Comparison of ENCODE assay signal across 9 cellular contexts in the genomic region with DNA sequence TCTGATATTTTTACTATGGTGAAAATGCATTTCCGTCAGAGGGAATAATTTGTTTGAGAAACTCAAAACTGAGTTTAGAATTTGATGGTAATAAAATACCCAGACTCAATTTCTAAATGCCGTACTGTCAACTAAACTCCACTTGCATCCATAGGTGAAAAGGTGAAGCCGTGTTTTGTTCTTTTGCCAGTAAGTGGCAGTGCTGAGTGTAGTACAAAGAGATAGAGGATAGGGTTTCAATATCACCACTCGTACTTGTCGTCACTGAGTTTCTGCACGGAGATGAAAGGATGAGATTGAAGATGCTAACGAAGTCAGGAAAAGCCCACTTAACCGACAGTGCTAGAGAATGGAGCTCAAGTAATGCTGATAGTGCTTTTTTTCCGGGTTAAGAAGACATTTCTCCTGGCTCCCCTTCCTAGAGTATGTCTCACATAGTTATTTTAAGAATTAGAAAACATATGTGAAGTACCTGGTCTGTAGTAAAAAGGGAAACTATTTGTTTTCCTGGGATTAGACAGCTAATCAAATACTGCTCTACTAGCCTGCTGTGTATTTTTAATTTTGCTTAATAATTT.
DNase-seq lines count a peak whose midpoint lies in the region; ATAC-seq and TF ChIP-seq lines count a peak whose summit lies in the region.
"Had no signal": no experiment of that assay in that cellular context is flagged by ENCODE, and none has a peak within 500 bp of the region (broad histone marks: within the 10 kb centered on the region; RNA-seq: fewer than 3 reads in every experiment).

No MANE protein-coding gene starts in this region.

- no peaks in the 10 kb centered on the region for H3K36me3 Mint-ChIP-seq in MCF 10A (ENCODE audit: insufficient read depth, unreplicated experiment)
- H3K36me3 Mint-ChIP-seq in stimulated activated effector memory CD8-positive, alpha-beta T cell treated with anti-CD3 and anti-CD28 coated beads, Interleukin-12 subunit alpha, Interleukin-12 subunit beta, amount 100 ng/mL, for 72 hours, result no peaks in the 10 kb centered on the region

- no peaks in the 10 kb centered on the region for H3K9me3 Mint-ChIP-seq in MCF 10A (ENCODE audit: unreplicated experiment)
- H3K9me3 Mint-ChIP-seq in stimulated activated effector memory CD8-positive, alpha-beta T cell treated with anti-CD3 and anti-CD28 coated beads, Interleukin-12 subunit alpha, Interleukin-12 subunit beta, amount 100 ng/mL, for 72 hours, result no peaks in the 10 kb centered on the region

- TF ChIP-seq POLR2A in breast epithelium (IDR thresholded peaks at IDR 0.05) (no peak), tibial nerve (IDR thresholded peaks at IDR 0.05) (no peak), erythroblast (IDR thresholded peaks at IDR 0.05; ENCODE audit: low read length) (no peak)

- H3K9me3 ChIP-seq in breast epithelium (no peaks in the 10 kb centered on the region), tibial nerve (no peaks in the 10 kb centered on the region), psoas muscle (no peaks in the 10 kb centered on the region)
- H3K9me3 ChIP-seq: Caco-2 had no signal

- CTCF ChIA-PET in MCF 10A (lab: Yijun Ruan, JAX), result interaction anchor here (0.7 to 1.6 kb wide), 12 partner anchors 10 to 1728 kb away, joined by 3 to 8 read pairs (median 4); a partner anchor contains a TSS

- H3K36me3 ChIP-seq in breast epithelium (no peaks in the 10 kb centered on the region), tibial nerve (no peaks in the 10 kb centered on the region), psoas muscle (ENCODE audit: insufficient read depth in 1 of 2, low read depth in 1 of 2) (no peaks in the 10 kb centered on the region)

- H3K27ac Mint-ChIP-seq in MCF 10A (ENCODE audit: low read depth, unreplicated experiment), result no peak overlapping the region
- no peak overlapping the region for H3K27ac Mint-ChIP-seq in stimulated activated effector memory CD8-positive, alpha-beta T cell treated with anti-CD3 and anti-CD28 coated beads, Interleukin-12 subunit alpha, Interleukin-12 subunit beta, amount 100 ng/mL, for 72 hours

- H3K4me3 ChIP-seq in breast epithelium (no peak overlapping the region), tibial nerve (no peak overlapping the region), psoas muscle (no peak overlapping the region)

- 52 to 54% methylated on average over 9 of the region's 9 CpGs for WGBS in tibial nerve, 2 donors
- WGBS in psoas muscle, 3 donors, result 19 to 20% (median 20%) methylated on average over 9 of the region's 9 CpGs

- H3K27me3 ChIP-seq in breast epithelium, result no peaks in the 10 kb centered on the region
- H3K27me3 ChIP-seq in tibial nerve, result no peaks in the 10 kb centered on the region
- no peaks in the 10 kb centered on the region for H3K27me3 ChIP-seq in psoas muscle (ENCODE audit: insufficient read depth in 3 of 3, low read length in 2 of 3)

- intact Hi-C loops in MCF 10A (cut with micrococcal nuclease), result loop anchor here (1.0 to 10.0 kb wide), 3 partner anchors 157 to 410 kb away; a partner anchor contains a TSS
- intact Hi-C loops in breast epithelium (cut with DNase I; ENCODE audit: low total_unique reads), result no loop called here
- intact Hi-C loops in psoas muscle (cut with DNase I), result no loop called here

- no peak for TF ChIP-seq EP300 in tibial nerve (IDR thresholded peaks at IDR 0.05)

- H3K4me3 Mint-ChIP-seq in MCF 10A (ENCODE audit: unreplicated experiment), result no peak overlapping the region
- H3K4me3 Mint-ChIP-seq in stimulated activated effector memory CD8-positive, alpha-beta T cell treated with anti-CD3 and anti-CD28 coated beads, Interleukin-12 subunit alpha, Interleukin-12 subunit beta, amount 100 ng/mL, for 72 hours, result no peak overlapping the region

- TF ChIP-seq CTCF in MCF 10A (IDR thresholded peaks at IDR 0.05; ENCODE audit: unreplicated experiment), result peak; percentile 34
- no peak for TF ChIP-seq CTCF in breast epithelium (IDR thresholded peaks at IDR 0.05)
- TF ChIP-seq CTCF in tibial nerve (IDR thresholded peaks at IDR 0.05), result no peak
- no peak for TF ChIP-seq CTCF in psoas muscle (IDR thresholded peaks at IDR 0.05)

- POLR2A ChIA-PET in MCF 10A (lab: Yijun Ruan, JAX), result interaction anchor here (0.6 kb wide), 1 partner anchor 1947 kb away, joined by 3 read pairs; no protein-coding TSS in a partner anchor

- ATAC-seq in stimulated activated effector memory CD8-positive, alpha-beta T cell treated with anti-CD3 and anti-CD28 coated beads, Interleukin-12 subunit alpha, Interleukin-12 subunit beta, amount 100 ng/mL, for 72 hours, result peak; percentile 56
- ATAC-seq in psoas muscle, result no peak

- H3K27ac ChIP-seq in breast epithelium (no peak overlapping the region), tibial nerve (no peak overlapping the region), psoas muscle (no peak overlapping the region)

- H3K4me1 Mint-ChIP-seq in MCF 10A (ENCODE audit: insufficient read depth, unreplicated experiment), result no peaks in the 10 kb centered on the region
- H3K4me1 Mint-ChIP-seq in stimulated activated effector memory CD8-positive, alpha-beta T cell treated with anti-CD3 and anti-CD28 coated beads, Interleukin-12 subunit alpha, Interleukin-12 subunit beta, amount 100 ng/mL, for 72 hours, result no peaks in the 10 kb centered on the region

- H3K4me1 ChIP-seq in breast epithelium (no peaks in the 10 kb centered on the region), tibial nerve (no peaks in the 10 kb centered on the region), psoas muscle (no peaks in the 10 kb centered on the region)

- BruUV-seq in MCF 10A (replicated peaks; lab: Mats Ljungman, UMichigan), result no TSS peak

- in situ Hi-C loops in SK-MEL-5 (cut with HindIII; ENCODE audit: low pct_unique_long_range_greater_than_20kb, low sequenced_read_pairs), result no loop called here

- peaks cover 71% of the 10 kb centered on the region for H3K27me3 Mint-ChIP-seq in MCF 10A (ENCODE audit: insufficient read depth, unreplicated experiment)

- DNase-seq in MCF 10A (ENCODE audit: unreplicated experiment) (peak; percentile 43), breast epithelium (ENCODE audit: low spot score in 2 of 2) (no peak), HT1080 (ENCODE audit: low read depth) (peak; percentile 51), SK-MEL-5 (ENCODE audit: low read depth, low spot score) (peak; percentile 45), tibial nerve (ENCODE audit: low spot score in 2 of 2) (no peak), erythroblast (lab: John Stamatoyannopoulos, UW) (no peak), psoas muscle (no peak)
- no peak for DNase-seq in stimulated activated effector memory CD8-positive, alpha-beta T cell treated with anti-CD3 and anti-CD28 coated beads, Interleukin-12 subunit alpha, Interleukin-12 subunit beta, amount 100 ng/mL, for 72 hours (ENCODE audit: low spot score in 2 of 2)

Comparison
In these comparisons a context has a peak if more than half of its experiments do, and no peak if none do; other contexts are left out.
1. DNase-seq: peak in MCF 10A (single experiment), HT1080 (single experiment) and SK-MEL-5 (single experiment); none in breast epithelium (0 of 2), stimulated activated effector memory CD8-positive, alpha-beta T cell treated with anti-CD3 and anti-CD28 coated beads, Interleukin-12 subunit alpha, Interleukin-12 subunit beta, amount 100 ng/mL, for 72 hours (0 of 2), tibial nerve (0 of 2), erythroblast (0 of 2) and psoas muscle (0 of 2).